28 cellular contexts compared by ENCODE assay signal in genomic region chr14:39547845-39548244, GRCh38.
"Had no signal": no experiment of that assay in that cellular context is flagged by ENCODE, and none has a peak within 500 bp of the region (broad histone marks: within the 10 kb centered on the region; RNA-seq: fewer than 3 reads in every experiment).

No MANE protein-coding gene starts in this region.

- H3K4me3 ChIP-seq: colonic mucosa, coronary artery, dorsolateral prefrontal cortex, esophagus muscularis mucosa, esophagus squamous epithelium, gastrocnemius medialis, gastroesophageal sphincter, heart left ventricle, heart right ventricle had no signal

- H3K4me1 ChIP-seq: colonic mucosa, esophagus muscularis mucosa, esophagus squamous epithelium, foreskin keratinocyte, gastrocnemius medialis, gastroesophageal sphincter, heart left ventricle, heart right ventricle had no signal

- H3K36me3 ChIP-seq: colonic mucosa, esophagus muscularis mucosa, esophagus squamous epithelium, gastrocnemius medialis, gastroesophageal sphincter, heart left ventricle, heart right ventricle had no signal

- H3K27me3 ChIP-seq: colonic mucosa, dorsolateral prefrontal cortex, esophagus muscularis mucosa, esophagus squamous epithelium, foreskin keratinocyte, gastrocnemius medialis, gastroesophageal sphincter, heart left ventricle, heart right ventricle had no signal

- H3K27ac ChIP-seq: colonic mucosa, coronary artery, dorsolateral prefrontal cortex, epithelial cell of prostate, esophagus muscularis mucosa, esophagus squamous epithelium, foreskin keratinocyte, gastrocnemius medialis, gastroesophageal sphincter, heart left ventricle, heart right ventricle had no signal

- ATAC-seq: effector memory CD8-positive, alpha-beta T cell; esophagus mucosa; foreskin keratinocyte; gastrocnemius medialis; gastroesophageal sphincter; heart left ventricle; heart right ventricle had no signal

- FAIRE-seq: colon, endometrium, endothelial cell of umbilical vein, frontal cortex had no signal

- DNase-seq: colonic mucosa; cortex of kidney; dermis blood vessel endothelial cell; dorsolateral prefrontal cortex; effector CD4-positive, alpha-beta T cell; effector CD8-positive, alpha-beta T cell; effector memory CD4-positive, alpha-beta T cell; effector memory CD8-positive, alpha-beta T cell; endodermal cell; erythroblast; esophagus squamous epithelium; foreskin fibroblast; foreskin keratinocyte; foreskin melanocyte; gastrocnemius medialis; glutamatergic neuron; head of caudate nucleus; heart left ventricle; heart right ventricle had no signal

- H3K9me3 ChIP-seq: colonic mucosa had no signal
